In the genomic region with DNA sequence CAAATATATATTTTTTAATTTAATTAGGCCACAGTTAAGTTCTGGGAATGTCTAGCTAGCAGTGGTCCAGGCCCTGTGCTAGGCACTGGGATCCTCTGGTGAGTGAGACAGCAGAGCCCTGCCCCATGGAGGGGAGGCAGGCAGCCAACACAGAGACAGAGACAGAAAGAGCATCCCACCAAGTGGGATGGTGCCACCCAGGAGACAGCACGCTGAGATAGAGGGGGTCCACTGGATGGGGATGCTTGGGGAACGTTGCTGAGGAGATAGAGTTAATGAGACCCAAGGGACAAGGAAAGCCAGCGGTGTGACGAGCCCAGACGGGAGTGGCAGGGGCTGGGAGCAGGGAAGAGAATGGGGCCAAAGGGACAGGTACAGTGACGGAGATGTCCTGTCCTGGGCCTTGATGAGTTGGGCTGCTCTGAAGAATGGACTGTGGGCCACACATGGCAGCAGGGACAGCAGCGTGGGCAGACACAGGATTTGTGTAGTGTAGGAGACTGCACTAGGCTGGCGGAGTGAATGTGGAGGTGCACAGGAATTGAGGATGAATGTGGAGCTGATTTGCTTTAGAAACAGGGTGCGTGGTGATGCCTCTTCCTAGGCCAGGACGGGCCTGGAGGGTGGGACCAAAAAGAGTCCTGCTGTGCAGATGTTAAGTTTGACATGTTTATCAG, we compare ENCODE assay signal across 18 cellular contexts. TPM values are rescaled to one million over a fixed set of nuclear protein-coding genes. Genes with fewer than 3 reads are reported as not detected.
DNase-seq lines count a peak whose midpoint lies in the region; ATAC-seq and TF ChIP-seq lines count a peak whose summit lies in the region.
"Had no signal": no experiment of that assay in that cellular context is flagged by ENCODE, and none has a peak within 500 bp of the region (broad histone marks: within the 10 kb centered on the region; RNA-seq: fewer than 3 reads in every experiment).

No MANE protein-coding gene starts in this region.

- H2BK5ac ChIP-seq in IMR-90 (ENCODE audit: low read depth, low read length, poor library complexity, severe bottlenecking): no peak overlapping the region

- CTCF ChIA-PET in IMR-90 (lab: Yijun Ruan, JAX): no interaction called here
- CTCF ChIA-PET in CD4-positive, alpha-beta T cell (lab: Charles Lee): no interaction called here

- ATAC-seq in activated naive CD8-positive, alpha-beta T cell treated with anti-CD3 and anti-CD28 coated beads, Interleukin-2, amount 50 U/mL, for 24 hours: no peak
- ATAC-seq in IMR-90 (ENCODE audit: low read depth) (no peak), body of pancreas (no peak)
- no peak for ATAC-seq in central memory CD8-positive, alpha-beta T cell (replicated peaks; ENCODE audit: extremely low read depth, poor library complexity, severe bottlenecking)
- ATAC-seq in stimulated activated memory B cell treated with anti-CD40 and anti-IgM and Interleukin-4, amounts not matched to agents 10 μg/mL and 1 μg/mL and 100 μg/mL, for 72 hours: no peak
- ATAC-seq in CD4-positive, alpha-beta T cell (ENCODE audit: poor library complexity): no peak
- ATAC-seq: PC-3 had no signal

- peak overlapping the region; percentile 14 for H3K27ac Mint-ChIP-seq in activated naive CD8-positive, alpha-beta T cell treated with anti-CD3 and anti-CD28 coated beads, Interleukin-2, amount 50 U/mL, for 24 hours
- H3K27ac Mint-ChIP-seq in activated naive CD8-positive, alpha-beta T cell treated with anti-CD3 and anti-CD28 coated beads for 36 hours: no peak overlapping the region
- peak overlapping the region; percentile 19 for H3K27ac Mint-ChIP-seq in central memory CD8-positive, alpha-beta T cell (ENCODE audit: low read depth)
- peak overlapping the region; percentile 6 for H3K27ac Mint-ChIP-seq in stimulated activated memory B cell treated with anti-CD40 and anti-IgM and Interleukin-4, amounts not matched to agents 10 μg/mL and 1 μg/mL and 100 μg/mL, for 72 hours
- H3K27ac Mint-ChIP-seq in CD4-positive, alpha-beta T cell: no peak overlapping the region

- H2AK9ac ChIP-seq in IMR-90 (replicated peaks; ENCODE audit: low read depth, low read length, poor library complexity): no peak overlapping the region

- no peak overlapping the region for H2BK20ac ChIP-seq in IMR-90 (ENCODE audit: low read depth, low read length)

- H3K4me2 ChIP-seq in IMR-90 (ENCODE audit: low read depth, low read length): no peak overlapping the region
- H3K4me2 ChIP-seq: BLaER1 had no signal

- H2AK5ac ChIP-seq in IMR-90 (ENCODE audit: low read depth, low read length): no peak overlapping the region

- no peak overlapping the region for H2BK120ac ChIP-seq in IMR-90 (ENCODE audit: low read depth, low read length)

- in situ Hi-C loops in IMR-90 (cut with MboI; ENCODE audit: low sequenced_read_pairs): no loop called here

- H3K9me3 Mint-ChIP-seq in activated naive CD8-positive, alpha-beta T cell treated with anti-CD3 and anti-CD28 coated beads, Interleukin-2, amount 50 U/mL, for 24 hours: no peaks in the 10 kb centered on the region
- H3K9me3 Mint-ChIP-seq in activated naive CD8-positive, alpha-beta T cell treated with anti-CD3 and anti-CD28 coated beads for 36 hours: peaks cover 2% of the 10 kb centered on the region
- H3K9me3 Mint-ChIP-seq in central memory CD8-positive, alpha-beta T cell: peaks cover 7% of the 10 kb centered on the region
- peaks cover 3% of the 10 kb centered on the region for H3K9me3 Mint-ChIP-seq in stimulated activated memory B cell treated with anti-CD40 and anti-IgM and Interleukin-4, amounts not matched to agents 10 μg/mL and 1 μg/mL and 100 μg/mL, for 72 hours
- no peaks in the 10 kb centered on the region for H3K9me3 Mint-ChIP-seq in CD4-positive, alpha-beta T cell

- H4K5ac ChIP-seq in IMR-90 (ENCODE audit: low read depth, low read length): no peak overlapping the region

- H3K9me3 ChIP-seq in IMR-90 (ENCODE audit: control insufficient read depth, insufficient read depth, low read length): no peaks in the 10 kb centered on the region
- no peaks in the 10 kb centered on the region for H3K9me3 ChIP-seq in CD4-positive, alpha-beta T cell (ENCODE audit: control insufficient read depth, low read length)
- H3K9me3 ChIP-seq in body of pancreas: no peaks in the 10 kb centered on the region
- H3K9me3 ChIP-seq: BLaER1, SJSA1 had no signal

- H3K14ac ChIP-seq in IMR-90 (replicated peaks; ENCODE audit: low read depth, low read length): no peak overlapping the region

- dilution Hi-C loops in IMR-90 (cut with HindIII; ENCODE audit: low sequenced_read_pairs, unreplicated experiment): no loop called here

- H3K36me3 ChIP-seq in IMR-90 (ENCODE audit: control insufficient read depth, insufficient read depth, low read length) (peaks cover 17% of the 10 kb centered on the region), body of pancreas (replicated peaks in 1 of 2; ENCODE audit: insufficient read depth in 1 of 2, low read depth in 2 of 2) (peaks cover 0 to 7% of the 10 kb centered on the region in 2 donors)

- H3K4me1 ChIP-seq in IMR-90 (ENCODE audit: control insufficient read depth, insufficient read depth, low read length) (peaks cover 15% of the 10 kb centered on the region), body of pancreas (peaks cover 4% of the 10 kb centered on the region)
- H3K4me1 ChIP-seq: BLaER1, SJSA1 had no signal

- no peak overlapping the region for H3K18ac ChIP-seq in IMR-90 (ENCODE audit: low read depth, low read length)

- peak overlapping the region; percentile 17; the same call in 1 of the 2 replicates for H4K91ac ChIP-seq in IMR-90 (ENCODE audit: insufficient read depth, low read depth, low read length)

- no peak for TF ChIP-seq CTCF in IMR-90 (conservative IDR thresholded peaks at IDR 0.05; ENCODE audit: low read depth, low read length)
- no peak for TF ChIP-seq CTCF in CD4-positive, alpha-beta T cell (IDR thresholded peaks at IDR 0.05)
- TF ChIP-seq CTCF in body of pancreas (IDR thresholded peaks at IDR 0.05): no peak

- H3K27me3 Mint-ChIP-seq in activated naive CD8-positive, alpha-beta T cell treated with anti-CD3 and anti-CD28 coated beads, Interleukin-2, amount 50 U/mL, for 24 hours: no peaks in the 10 kb centered on the region
- no peaks in the 10 kb centered on the region for H3K27me3 Mint-ChIP-seq in activated naive CD8-positive, alpha-beta T cell treated with anti-CD3 and anti-CD28 coated beads for 36 hours
- H3K27me3 Mint-ChIP-seq in central memory CD8-positive, alpha-beta T cell: no peaks in the 10 kb centered on the region
- no peaks in the 10 kb centered on the region for H3K27me3 Mint-ChIP-seq in stimulated activated memory B cell treated with anti-CD40 and anti-IgM and Interleukin-4, amounts not matched to agents 10 μg/mL and 1 μg/mL and 100 μg/mL, for 72 hours
- no peaks in the 10 kb centered on the region for H3K27me3 Mint-ChIP-seq in CD4-positive, alpha-beta T cell

- no peak overlapping the region for H3K4me3 Mint-ChIP-seq in activated naive CD8-positive, alpha-beta T cell treated with anti-CD3 and anti-CD28 coated beads, Interleukin-2, amount 50 U/mL, for 24 hours
- no peak overlapping the region for H3K4me3 Mint-ChIP-seq in activated naive CD8-positive, alpha-beta T cell treated with anti-CD3 and anti-CD28 coated beads for 36 hours
- no peak overlapping the region for H3K4me3 Mint-ChIP-seq in central memory CD8-positive, alpha-beta T cell
- no peak overlapping the region for H3K4me3 Mint-ChIP-seq in stimulated activated memory B cell treated with anti-CD40 and anti-IgM and Interleukin-4, amounts not matched to agents 10 μg/mL and 1 μg/mL and 100 μg/mL, for 72 hours
- no peak overlapping the region for H3K4me3 Mint-ChIP-seq in CD4-positive, alpha-beta T cell

- H2BK15ac ChIP-seq in IMR-90 (ENCODE audit: low read depth, low read length): no peak overlapping the region

- peaks cover 4% of the 10 kb centered on the region for H3K4me1 Mint-ChIP-seq in activated naive CD8-positive, alpha-beta T cell treated with anti-CD3 and anti-CD28 coated beads, Interleukin-2, amount 50 U/mL, for 24 hours
- no peaks in the 10 kb centered on the region for H3K4me1 Mint-ChIP-seq in activated naive CD8-positive, alpha-beta T cell treated with anti-CD3 and anti-CD28 coated beads for 36 hours
- H3K4me1 Mint-ChIP-seq in central memory CD8-positive, alpha-beta T cell: peaks cover 6% of the 10 kb centered on the region
- peaks cover 13% of the 10 kb centered on the region for H3K4me1 Mint-ChIP-seq in stimulated activated memory B cell treated with anti-CD40 and anti-IgM and Interleukin-4, amounts not matched to agents 10 μg/mL and 1 μg/mL and 100 μg/mL, for 72 hours
- H3K4me1 Mint-ChIP-seq in CD4-positive, alpha-beta T cell (ENCODE audit: low read depth): no peaks in the 10 kb centered on the region

- H3K27me3 ChIP-seq in IMR-90 (ENCODE audit: control insufficient read depth, insufficient read depth, low read length) (no peaks in the 10 kb centered on the region), body of pancreas (no peaks in the 10 kb centered on the region)
- no peaks in the 10 kb centered on the region for H3K27me3 ChIP-seq in CD4-positive, alpha-beta T cell (ENCODE audit: control insufficient read depth, insufficient read depth, low read length)
- H3K27me3 ChIP-seq: BLaER1, SJSA1 had no signal

- peaks cover 21% of the 10 kb centered on the region for H3K9me1 ChIP-seq in IMR-90 (ENCODE audit: insufficient read depth, low read length)

- TF ChIP-seq RAD21 in IMR-90 (IDR thresholded peaks at IDR 0.05; ENCODE audit: low read length): no peak

- no peak overlapping the region for H4K8ac ChIP-seq in IMR-90 (ENCODE audit: low read depth in 2 of 2, low read length in 2 of 2)

- H3K9ac ChIP-seq in IMR-90 (ENCODE audit: low read depth, low read length): no peak overlapping the region
- H3K9ac ChIP-seq: BLaER1 had no signal

- H3K79me1 ChIP-seq in IMR-90 (ENCODE audit: low read depth in 1 of 2, low read length in 2 of 2): peaks cover 16 to 47% of the 10 kb centered on the region in 2 experiments; a peak in 3 of 4 replicates

- peaks cover 32% of the 10 kb centered on the region for H3K36me3 Mint-ChIP-seq in activated naive CD8-positive, alpha-beta T cell treated with anti-CD3 and anti-CD28 coated beads, Interleukin-2, amount 50 U/mL, for 24 hours (ENCODE audit: low read depth)
- peaks cover 22% of the 10 kb centered on the region for H3K36me3 Mint-ChIP-seq in activated naive CD8-positive, alpha-beta T cell treated with anti-CD3 and anti-CD28 coated beads for 36 hours
- H3K36me3 Mint-ChIP-seq in central memory CD8-positive, alpha-beta T cell (ENCODE audit: insufficient read depth): peaks cover 23% of the 10 kb centered on the region
- peaks cover 61% of the 10 kb centered on the region for H3K36me3 Mint-ChIP-seq in stimulated activated memory B cell treated with anti-CD40 and anti-IgM and Interleukin-4, amounts not matched to agents 10 μg/mL and 1 μg/mL and 100 μg/mL, for 72 hours
- peaks cover 74% of the 10 kb centered on the region for H3K36me3 Mint-ChIP-seq in CD4-positive, alpha-beta T cell (ENCODE audit: low read depth)

- POLR2A ChIA-PET in IMR-90 (lab: Charles Lee; ENCODE audit: unreplicated experiment): no interaction called here
- POLR2A ChIA-PET in CD4-positive, alpha-beta T cell (lab: Charles Lee): no interaction called here

- 0 out of 2 replicates have a peak, but pooled peaks cover 3% of the 10 kb centered on the region for H4K20me1 ChIP-seq in IMR-90 (ENCODE audit: insufficient read depth, low read length)
- H4K20me1 ChIP-seq: BLaER1 had no signal

- H3K4ac ChIP-seq in IMR-90 (ENCODE audit: low read depth, low read length): no peak overlapping the region

- TF ChIP-seq POLR2A in IMR-90 (IDR thresholded peaks at IDR 0.05; ENCODE audit: low read depth, low read length): no peak
- no peak for TF ChIP-seq POLR2A in body of pancreas (IDR thresholded peaks at IDR 0.05)

- H3K4me3 ChIP-seq in IMR-90 (ENCODE audit: insufficient read depth, low read depth, low read length) (no peak overlapping the region), body of pancreas (no peak overlapping the region)
- H3K4me3 ChIP-seq: BLaER1, SJSA1 had no signal

- intact Hi-C loops in IMR-90 (cut with micrococcal nuclease): no loop called here
- intact Hi-C loops in CD4-positive, alpha-beta T cell (cut with DNase I, micrococcal nuclease): no loop called here
- intact Hi-C loops in body of pancreas (cut with DNase I): no loop called here

- no peak overlapping the region for H2AFZ ChIP-seq in IMR-90 (replicated peaks; ENCODE audit: low read length, poor library complexity)

- 93% methylated on average over 8 of the region's 10 CpGs; no CpG with 5 or more reads in 1 of the 2 experiments for WGBS in IMR-90 (ENCODE audit: extremely low coverage in 2 of 2, insufficient read length in 1 of 2), 2 experiments
- 93 to 95% methylated on average over 10 of the region's 10 CpGs for WGBS in body of pancreas, 2 donors

- no peak overlapping the region for H3K23ac ChIP-seq in IMR-90 (ENCODE audit: low read depth, low read length)

- DNase-seq in activated naive CD8-positive, alpha-beta T cell treated with anti-CD3 and anti-CD28 coated beads, Interleukin-2, amount 50 U/mL, for 24 hours: no peak
- DNase-seq in activated naive CD8-positive, alpha-beta T cell treated with anti-CD3 and anti-CD28 coated beads for 36 hours: no peak
- no peak for DNase-seq in IMR-90
- DNase-seq in central memory CD8-positive, alpha-beta T cell (ENCODE audit: low spot score in 2 of 2): no peak
- DNase-seq in CD4-positive, alpha-beta T cell: no peak
- DNase-seq in body of pancreas: no peak
- DNase-seq in NCI-H69 (lab: John Stamatoyannopoulos, UW): no peak
- DNase-seq: DND-41, H7, MV-4-11, NCI-H1417 treated with DMSO at 0.1 percent for 48 hours, NCI-H1930, NCI-H446 treated with DMSO at 0.1 percent for 48 hours, NCI-H774, PC-3 had no signal

- H3K56ac ChIP-seq in IMR-90 (ENCODE audit: extremely low read depth, insufficient read depth, low read length): no peak overlapping the region

- BruUV-seq in IMR-90 (replicated peaks; lab: Mats Ljungman, UMichigan): no TSS peak

- no peak overlapping the region for H3K27ac ChIP-seq in IMR-90 (ENCODE audit: insufficient read depth, low read length)
- H3K27ac ChIP-seq in CD4-positive, alpha-beta T cell (ENCODE audit: low read depth, low read length): no peak overlapping the region
- no peak overlapping the region for H3K27ac ChIP-seq in body of pancreas
- H3K27ac ChIP-seq: BLaER1, SJSA1 had no signal

RNA-seq across cellular contexts. Expression of gene RAB4A, which starts 22.8 kb away (rescaled TPM):
- total RNA-seq in activated naive CD8-positive, alpha-beta T cell treated with anti-CD3 and anti-CD28 coated beads for 36 hours: 10 to 100 TPM; 36.0 to 36.9 TPM
- total RNA-seq in IMR-90 (2012; rRNA removed) (26.2 and 33.3 TPM in 2 replicates), body of pancreas (10 to 100 TPM; 12.5 to 69.0 TPM)
- polyA plus RNA-seq in IMR-90 (2012; rRNA removed): 23.9 and 25.6 TPM in 2 replicates
- 24.6 and 26.8 TPM in 2 replicates for polyA plus RNA-seq in IMR-90 (2012; cell fraction: cytosol; rRNA removed)
- 9.4 and 14.7 TPM in 2 replicates for polyA plus RNA-seq in IMR-90 (2012; cell fraction: nucleus; rRNA removed; ENCODE audit: low replicate concordance)
- 10 to 100 TPM; 26.7 to 28.7 TPM for total RNA-seq in CD4-positive, alpha-beta T cell

RNA-seq across cellular contexts. Expression of gene CCSAP, which starts 49.2 kb away (rescaled TPM):
- 1 to 10 TPM; 7.6 to 8.2 TPM for total RNA-seq in activated naive CD8-positive, alpha-beta T cell treated with anti-CD3 and anti-CD28 coated beads for 36 hours
- total RNA-seq in IMR-90 (2012; rRNA removed) (3.8 and 9.7 TPM in 2 replicates), body of pancreas (1 to 10 TPM; 1.6 to 2.0 TPM)
- 1.8 and 2.3 TPM in 2 replicates for polyA plus RNA-seq in IMR-90 (2012; rRNA removed)
- polyA plus RNA-seq in IMR-90 (2012; cell fraction: cytosol; rRNA removed): 0.31 and 0.35 TPM in 2 replicates
- polyA plus RNA-seq in IMR-90 (2012; cell fraction: nucleus; rRNA removed; ENCODE audit: low replicate concordance): 0.41 and 2.7 TPM in 2 replicates
- total RNA-seq in CD4-positive, alpha-beta T cell: 10 to 100 TPM; 14.3 to 15.2 TPM

Comparison
In these comparisons a context has a peak if more than half of its experiments do, and no peak if none do; other contexts are left out.
1. H3K27ac Mint-ChIP-seq: peak in activated naive CD8-positive, alpha-beta T cell treated with anti-CD3 and anti-CD28 coated beads, Interleukin-2, amount 50 U/mL, for 24 hours (single experiment), central memory CD8-positive, alpha-beta T cell (single experiment) and stimulated activated memory B cell treated with anti-CD40 and anti-IgM and Interleukin-4, amounts not matched to agents 10 μg/mL and 1 μg/mL and 100 μg/mL, for 72 hours (single experiment); none in activated naive CD8-positive, alpha-beta T cell treated with anti-CD3 and anti-CD28 coated beads for 36 hours (single experiment) and CD4-positive, alpha-beta T cell (single experiment).